Comparison of ENCODE assay signal across 8 cellular contexts in genomic region chr14:24367506-24368214, GRCh38. TPM values are rescaled to one million over a fixed set of nuclear protein-coding genes. Genes with fewer than 3 reads are reported as not detected.
DNase-seq lines count a peak whose midpoint lies in the region; ATAC-seq and TF ChIP-seq lines count a peak whose summit lies in the region.

Gene NFATC4, plus strand, starts transcription at chr14:24368184. Its CDS starts 157 bp downstream, at chr14:24368341.

- H3K4me1 ChIP-seq in BE2C, result peaks cover 18% of the 10 kb centered on the region
- H3K4me1 ChIP-seq in naive thymus-derived CD4-positive, alpha-beta T cell (ENCODE audit: control insufficient read depth in 2 of 2, insufficient read depth in 2 of 2, low read length in 2 of 2), result peaks cover 12 to 26% of the 10 kb centered on the region in 2 donors

- CTCF ChIA-PET in naive thymus-derived CD4-positive, alpha-beta T cell (lab: Charles Lee), result no interaction called here
- CTCF ChIA-PET in activated CD8-positive, alpha-beta memory T cell treated with anti-CD3 and anti-CD28 coated beads, Interleukin-2, amount 10 ng/mL, durations not matched to agents 7 days and 5 days (lab: Charles Lee), result no interaction called here

- peaks cover 0 to 2% (median 0%) of the 10 kb centered on the region in 11 donors for H3K9me3 Mint-ChIP-seq in naive thymus-derived CD4-positive, alpha-beta T cell
- H3K9me3 Mint-ChIP-seq in activated CD8-positive, alpha-beta memory T cell treated with anti-CD3 and anti-CD28 coated beads, Interleukin-2, amount 10 ng/mL, durations not matched to agents 7 days and 5 days (ENCODE audit: low read depth), result no peaks in the 10 kb centered on the region

- H3K4me3 Mint-ChIP-seq in naive thymus-derived CD4-positive, alpha-beta T cell, result peak within 1 kb of the TSS; percentile 54 to 88 (median 82)
- H3K4me3 Mint-ChIP-seq in activated CD8-positive, alpha-beta memory T cell treated with anti-CD3 and anti-CD28 coated beads, Interleukin-2, amount 10 ng/mL, durations not matched to agents 7 days and 5 days, result no peak within 1 kb of the TSS

- H3K4me3 ChIP-seq in BE2C (ENCODE audit: low read depth, low read length), result peak within 1 kb of the TSS; percentile 85
- H3K4me3 ChIP-seq in fibroblast of pulmonary artery (replicated peaks; ENCODE audit: low read depth, low read length), result peak within 1 kb of the TSS; percentile 94
- peak within 1 kb of the TSS; percentile 43 for H3K4me3 ChIP-seq in naive thymus-derived CD4-positive, alpha-beta T cell (ENCODE audit: low read length)

- no peak for TF ChIP-seq CTCF in BE2C (IDR thresholded peaks at IDR 0.05; ENCODE audit: low read depth, low read length)
- no peak for TF ChIP-seq CTCF in GM20000 (IDR thresholded peaks at IDR 0.05; ENCODE audit: extremely low read depth, missing control alignments)
- TF ChIP-seq CTCF in fibroblast of pulmonary artery (IDR thresholded peaks at IDR 0.05; ENCODE audit: low read length, missing control alignments), result no peak

- POLR2A ChIA-PET in naive thymus-derived CD4-positive, alpha-beta T cell (lab: Charles Lee), result no interaction called here

- H3K27ac ChIP-seq in naive thymus-derived CD4-positive, alpha-beta T cell (ENCODE audit: low read depth, low read length), result no peak within 1 kb of the TSS

- no peak for ATAC-seq in naive thymus-derived CD4-positive, alpha-beta T cell
- no peak for ATAC-seq in activated CD4-positive, CD25-positive, alpha-beta regulatory T cell treated with anti-CD3 and anti-CD28 coated beads, Interleukin-2, amount 50 U/mL, for 24 hours
- no peak for ATAC-seq in activated CD8-positive, alpha-beta memory T cell treated with anti-CD3 and anti-CD28 coated beads, Interleukin-2, amount 10 ng/mL, durations not matched to agents 7 days and 5 days

- no peaks in the 10 kb centered on the region for H3K27me3 ChIP-seq in BE2C
- peaks cover 10 to 20% of the 10 kb centered on the region in 2 donors for H3K27me3 ChIP-seq in naive thymus-derived CD4-positive, alpha-beta T cell (ENCODE audit: control insufficient read depth in 2 of 2, insufficient read depth in 2 of 2, low read length in 2 of 2)

- peaks cover 30 to 60% (median 40%) of the 10 kb centered on the region in 5 donors for H3K27me3 Mint-ChIP-seq in naive thymus-derived CD4-positive, alpha-beta T cell
- peaks cover 53% of the 10 kb centered on the region for H3K27me3 Mint-ChIP-seq in activated CD8-positive, alpha-beta memory T cell treated with anti-CD3 and anti-CD28 coated beads, Interleukin-2, amount 10 ng/mL, durations not matched to agents 7 days and 5 days

- intact Hi-C loops in naive thymus-derived CD4-positive, alpha-beta T cell (cut with micrococcal nuclease), result loop anchor here in 1 of 2 donors (2.0 to 5.0 kb wide), 3 partner anchors 27 to 45 kb away; no protein-coding TSS in a partner anchor

- DNase-seq in BE2C (peak; percentile 89), GM20000 (ENCODE audit: low spot score) (peak; percentile 86), NCI-H1694 (lab: John Stamatoyannopoulos, UW) (peak; percentile 98), fibroblast of pulmonary artery (ENCODE audit: low read depth) (peak; percentile 99)
- peak; percentile 23 for DNase-seq in activated T-cell treated with anti-CD3 and anti-CD28 coated beads, Interleukin-2, amount 50 U/mL, for 1 hour
- peak in 2 of 9 donors; percentile 2 to 10 for DNase-seq in naive thymus-derived CD4-positive, alpha-beta T cell
- no peak for DNase-seq in activated CD8-positive, alpha-beta memory T cell treated with anti-CD3 and anti-CD28 coated beads, Interleukin-2, amount 10 ng/mL, durations not matched to agents 7 days and 5 days

- H3K36me3 Mint-ChIP-seq in naive thymus-derived CD4-positive, alpha-beta T cell, result no peaks in the 10 kb centered on the region
- no peaks in the 10 kb centered on the region for H3K36me3 Mint-ChIP-seq in activated CD8-positive, alpha-beta memory T cell treated with anti-CD3 and anti-CD28 coated beads, Interleukin-2, amount 10 ng/mL, durations not matched to agents 7 days and 5 days

- peak within 1 kb of the TSS in 1 of 9 donors; percentile 45 for H3K27ac Mint-ChIP-seq in naive thymus-derived CD4-positive, alpha-beta T cell
- H3K27ac Mint-ChIP-seq in activated CD8-positive, alpha-beta memory T cell treated with anti-CD3 and anti-CD28 coated beads, Interleukin-2, amount 10 ng/mL, durations not matched to agents 7 days and 5 days, result no peak within 1 kb of the TSS

- H3K36me3 ChIP-seq in BE2C, result no peaks in the 10 kb centered on the region
- no peaks in the 10 kb centered on the region for H3K36me3 ChIP-seq in naive thymus-derived CD4-positive, alpha-beta T cell (ENCODE audit: control insufficient read depth in 2 of 3, insufficient read depth in 3 of 3, low read length in 3 of 3)

- H3K4me1 Mint-ChIP-seq in naive thymus-derived CD4-positive, alpha-beta T cell, result peaks cover 23 to 36% (median 29%) of the 10 kb centered on the region in 7 donors
- H3K4me1 Mint-ChIP-seq in activated CD8-positive, alpha-beta memory T cell treated with anti-CD3 and anti-CD28 coated beads, Interleukin-2, amount 10 ng/mL, durations not matched to agents 7 days and 5 days, result peaks cover 24% of the 10 kb centered on the region

- H3K9me3 ChIP-seq in BE2C, result no peaks in the 10 kb centered on the region
- no peaks in the 10 kb centered on the region for H3K9me3 ChIP-seq in naive thymus-derived CD4-positive, alpha-beta T cell (ENCODE audit: control insufficient read depth in 2 of 3, low read length in 3 of 3)

RNA-seq across cellular contexts. Expression of gene NFATC4, which starts in this region (rescaled TPM):
- polyA plus RNA-seq in BE2C (2012; ENCODE audit: insufficient read depth, insufficient read length, low read depth), result 388 TPM
- total RNA-seq in naive thymus-derived CD4-positive, alpha-beta T cell, result not detected
- not detected for polyA plus RNA-seq in naive thymus-derived CD4-positive, alpha-beta T cell
- 1 to 10 TPM in 1 of 2 experiments, not detected in 1; 1.3 TPM for total RNA-seq in activated CD8-positive, alpha-beta memory T cell treated with anti-CD3 and anti-CD28 coated beads, Interleukin-2, amount 10 ng/mL, durations not matched to agents 7 days and 5 days

Comparison
In these comparisons a context has a peak if more than half of its experiments do, and no peak if none do; other contexts are left out.
1. H3K4me3 ChIP-seq: peak in every context shown above with its lines; median percentile 94 in fibroblast of pulmonary artery; 85 in BE2C; 43 in naive thymus-derived CD4-positive, alpha-beta T cell.